8 cellular contexts compared by ENCODE assay signal in the genomic region with DNA sequence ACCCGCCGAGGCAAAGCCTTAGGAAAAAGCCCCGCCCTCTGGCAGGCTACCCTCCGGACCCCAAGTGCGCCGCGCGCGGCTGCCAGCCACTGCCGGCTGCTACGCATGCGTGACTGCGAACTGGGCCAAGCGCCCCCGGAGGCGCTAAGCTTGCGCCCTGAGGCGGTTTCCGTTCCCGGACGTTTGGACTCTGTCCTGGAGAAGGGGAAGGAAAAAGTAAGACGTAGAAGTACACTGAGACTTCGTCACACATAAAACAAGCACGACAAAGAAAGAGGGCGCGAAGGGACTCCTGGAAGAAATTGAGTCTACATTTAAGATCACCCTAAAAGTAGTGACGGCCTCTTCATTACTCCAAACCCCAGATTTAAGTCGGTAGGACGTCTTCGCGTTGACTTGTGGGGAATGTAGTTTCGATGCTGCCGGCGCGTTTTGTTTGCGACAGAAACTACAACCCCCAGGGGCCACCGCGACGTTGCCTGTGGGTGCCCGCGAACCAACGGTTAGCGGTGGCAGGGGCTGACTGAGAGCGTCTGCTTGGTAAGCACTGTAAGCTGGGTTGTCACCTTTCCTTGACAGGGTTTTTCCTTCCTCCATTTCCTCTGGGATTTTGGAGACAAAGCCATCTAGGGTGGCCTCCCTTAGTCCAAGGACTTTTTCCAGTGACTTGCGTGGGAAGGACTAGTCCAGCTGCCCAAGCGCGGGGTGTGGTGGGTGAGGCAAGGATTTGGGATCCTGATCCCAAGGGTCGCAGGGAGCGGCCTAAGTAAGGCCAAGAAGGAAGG. TPM values are rescaled to one million over a fixed set of nuclear protein-coding genes. Genes with fewer than 3 reads are reported as not detected.
DNase-seq lines count a peak whose midpoint lies in the region; ATAC-seq lines count a peak whose summit lies in the region.

CEP57L1 (plus strand) TSS at position 472 of the 785 bp plus-strand sequence. CDS start 49,715 bp downstream, outside the sequence.

- ATAC-seq in GM19035 (IDR thresholded peaks at IDR 0.05; ENCODE audit: unreplicated experiment) (peak; percentile 70), HG03354 (IDR thresholded peaks at IDR 0.05; ENCODE audit: poor library complexity, severe bottlenecking, unreplicated experiment) (peak; percentile 76)

- DNase-seq in AG20443 (ENCODE audit: low spot score): peak; percentile 87
- DNase-seq in NCI-H510A (lab: John Stamatoyannopoulos, UW): peak; percentile 60
- DNase-seq in activated CD4-positive, alpha-beta T cell treated with anti-CD3 and anti-CD28 coated beads for 1 hour: peak; percentile 91
- DNase-seq in cerebellum (ENCODE audit: low spot score): peak; percentile 91
- DNase-seq in islet precursor cell: peak; percentile 99
- DNase-seq in stimulated activated CD4-positive, alpha-beta T cell treated with anti-CD3 and anti-CD28 coated beads, Interleukin-12 subunit alpha, Interleukin-12 subunit beta, amount 100 ng/mL, for 48 hours (ENCODE audit: low read depth in 2 of 3, low spot score in 1 of 3): peak; percentile 91 to 95 (median 92)

RNA-seq across cellular contexts. Expression of gene CEP57L1, which starts in this region (rescaled TPM):
- total RNA-seq in cerebellum: 58.4 TPM

Comparison
In these comparisons a context has a peak if more than half of its experiments do, and no peak if none do; other contexts are left out.
1. Peak in every context shown above with its lines: DNase-seq and ATAC-seq.